10 cellular contexts compared by ENCODE assay signal in genomic region chr3:170429050-170429449, GRCh38. TPM values are rescaled to one million over a fixed set of nuclear protein-coding genes. Genes with fewer than 3 reads are reported as not detected.
DNase-seq lines count a peak whose midpoint lies in the region; ATAC-seq and TF ChIP-seq lines count a peak whose summit lies in the region.
"Had no signal": no experiment of that assay in that cellular context is flagged by ENCODE, and none has a peak within 500 bp of the region (broad histone marks: within the 10 kb centered on the region; RNA-seq: fewer than 3 reads in every experiment).

No MANE protein-coding gene starts in this region.

- H3K9ac ChIP-seq in BLaER1: no peak overlapping the region
- H3K9ac ChIP-seq in MM.1S (ENCODE audit: low read length): no peak overlapping the region

- no peaks in the 10 kb centered on the region for H3K9me2 ChIP-seq in MM.1S (replicated peaks; ENCODE audit: insufficient read depth, low read length)
- H3K9me2 ChIP-seq in OCI-LY7 (ENCODE audit: insufficient read depth, low read length): no peaks in the 10 kb centered on the region

- BruUV-seq in OCI-LY7 (replicated peaks; lab: Mats Ljungman, UMichigan): no TSS peak

- H4K20me1 ChIP-seq in BLaER1: no peaks in the 10 kb centered on the region
- no peaks in the 10 kb centered on the region for H4K20me1 ChIP-seq in MM.1S (ENCODE audit: insufficient read depth, low read length)
- no peaks in the 10 kb centered on the region for H4K20me1 ChIP-seq in OCI-LY7 (ENCODE audit: insufficient read depth, low read length)

- TF ChIP-seq EP300 in upper lobe of left lung (IDR thresholded peaks at IDR 0.05): no peak

- DNase-seq in MM.1S: peak; percentile 92
- DNase-seq in fibroblast of villous mesenchyme (ENCODE audit: low read depth): peak; percentile 57
- DNase-seq in upper lobe of left lung: no peak
- no peak for DNase-seq in esophagus squamous epithelium (lab: John Stamatoyannopoulos, UW)
- no peak for DNase-seq in OCI-LY7 (ENCODE audit: low spot score)
- DNase-seq: activated CD4-positive, alpha-beta T cell treated with anti-CD3 and anti-CD28 coated beads for 1 hour; NCI-H526 had no signal

- peak overlapping the region; percentile 44 for H3K4me2 ChIP-seq in BLaER1
- H3K4me2 ChIP-seq in MM.1S (ENCODE audit: low read depth, low read length): peak overlapping the region; percentile 10
- no peak overlapping the region for H3K4me2 ChIP-seq in OCI-LY7 (ENCODE audit: low read length)

- H3K27ac ChIP-seq in BLaER1 (no peak overlapping the region), MM.1S (ENCODE audit: low read length) (no peak overlapping the region), upper lobe of left lung (no peak overlapping the region), esophagus squamous epithelium (no peak overlapping the region), OCI-LY7 (ENCODE audit: low read depth, low read length, poor library complexity, severe bottlenecking) (no peak overlapping the region)

- TF ChIP-seq POLR2A in upper lobe of left lung (IDR thresholded peaks at IDR 0.05) (no peak), esophagus squamous epithelium (IDR thresholded peaks at IDR 0.05) (no peak)

- H3K4me1 ChIP-seq in BLaER1: peaks cover 17% of the 10 kb centered on the region
- peaks cover 16% of the 10 kb centered on the region for H3K4me1 ChIP-seq in MM.1S (ENCODE audit: low read length)
- H3K4me1 ChIP-seq in upper lobe of left lung: peaks cover 0 to 3% (median 0%) of the 10 kb centered on the region in 4 donors
- H3K4me1 ChIP-seq in esophagus squamous epithelium: peaks cover 0 to 5% (median 0%) of the 10 kb centered on the region in 3 donors
- no peaks in the 10 kb centered on the region for H3K4me1 ChIP-seq in OCI-LY7 (ENCODE audit: insufficient read depth, low read length, poor library complexity, severe bottlenecking)

- CTCF ChIA-PET in OCI-LY7 (lab: Charles Lee; ENCODE audit: unreplicated experiment): no interaction called here

- H3K27me3 ChIP-seq in BLaER1: no peaks in the 10 kb centered on the region
- peaks cover 10% of the 10 kb centered on the region; the same call in 1 of the 2 replicates for H3K27me3 ChIP-seq in MM.1S (replicated peaks; ENCODE audit: insufficient read depth, low read length)
- no peaks in the 10 kb centered on the region for H3K27me3 ChIP-seq in upper lobe of left lung
- H3K27me3 ChIP-seq in esophagus squamous epithelium: no peaks in the 10 kb centered on the region

- H3K36me3 ChIP-seq in BLaER1 (no peaks in the 10 kb centered on the region), MM.1S (replicated peaks; ENCODE audit: insufficient read depth, low read length) (no peaks in the 10 kb centered on the region), upper lobe of left lung (no peaks in the 10 kb centered on the region), esophagus squamous epithelium (peaks cover 0 to 5% (median 0%) of the 10 kb centered on the region in 3 donors), OCI-LY7 (ENCODE audit: insufficient read depth, low read length) (no peaks in the 10 kb centered on the region)

- H2AFZ ChIP-seq in MM.1S (ENCODE audit: low read length) (no peak overlapping the region), OCI-LY7 (ENCODE audit: low read length) (no peak overlapping the region)

- intact Hi-C loops in esophagus squamous epithelium (cut with DNase I): no loop called here
- intact Hi-C loops in OCI-LY7 (cut with micrococcal nuclease; ENCODE audit: unreplicated experiment): no loop called here

- H3F3A ChIP-seq in MM.1S (ENCODE audit: insufficient read depth, low read length): no peaks in the 10 kb centered on the region

- H3K9me3 ChIP-seq in BLaER1: no peaks in the 10 kb centered on the region
- no peaks in the 10 kb centered on the region for H3K9me3 ChIP-seq in MM.1S (replicated peaks; ENCODE audit: insufficient read depth, low read length)
- no peaks in the 10 kb centered on the region for H3K9me3 ChIP-seq in upper lobe of left lung
- H3K9me3 ChIP-seq in esophagus squamous epithelium: no peaks in the 10 kb centered on the region
- no peaks in the 10 kb centered on the region for H3K9me3 ChIP-seq in OCI-LY7 (ENCODE audit: low read length)

- no peak for TF ChIP-seq CTCF in MM.1S (IDR thresholded peaks at IDR 0.05; ENCODE audit: low read length)
- TF ChIP-seq CTCF in fibroblast of villous mesenchyme (IDR thresholded peaks at IDR 0.05; ENCODE audit: insufficient read depth, low read depth, low read length): no peak
- no peak for TF ChIP-seq CTCF in upper lobe of left lung (IDR thresholded peaks at IDR 0.05)
- TF ChIP-seq CTCF in esophagus squamous epithelium (IDR thresholded peaks at IDR 0.05): no peak
- TF ChIP-seq CTCF in OCI-LY7 (conservative IDR thresholded peaks at IDR 0.05; ENCODE audit: low read length): no peak

- peak; percentile 61 for ATAC-seq in GM18870 (IDR thresholded peaks at IDR 0.05; ENCODE audit: unreplicated experiment)
- no peak for ATAC-seq in upper lobe of left lung (ENCODE audit: low FRiP score in 2 of 2)
- no peak for ATAC-seq in esophagus mucosa

- H3K4me3 ChIP-seq in BLaER1: no peak overlapping the region
- H3K4me3 ChIP-seq in MM.1S (ENCODE audit: low read length): no peak overlapping the region
- no peak overlapping the region for H3K4me3 ChIP-seq in fibroblast of villous mesenchyme (ENCODE audit: low read depth, low read length)
- no peak overlapping the region for H3K4me3 ChIP-seq in upper lobe of left lung
- H3K4me3 ChIP-seq in esophagus squamous epithelium: no peak overlapping the region
- no peak overlapping the region for H3K4me3 ChIP-seq in OCI-LY7 (ENCODE audit: low read depth, low read length, poor library complexity, severe bottlenecking)

- 72 to 81% methylated on average over 1 of the region's 1 CpG for WGBS in upper lobe of left lung, 2 donors
- WGBS in esophagus squamous epithelium, 2 donors: 76 to 89% methylated on average over 1 of the region's 1 CpG

- H3K79me2 ChIP-seq in MM.1S (ENCODE audit: low read length) (no peaks in the 10 kb centered on the region), OCI-LY7 (ENCODE audit: insufficient read depth, low read depth, low read length) (no peaks in the 10 kb centered on the region)

- POLR2A ChIA-PET in OCI-LY7 (lab: Charles Lee): no interaction called here

RNA-seq across cellular contexts. Expression of gene CLDN11, which starts 10.4 kb away (rescaled TPM):
- total RNA-seq in fibroblast of villous mesenchyme (276 and 411 TPM in 2 replicates), upper lobe of left lung (10 to 100 TPM in 1 of 6 donors, 1 to 10 TPM in 5; 2.1 to 17.1 (median 6.0) TPM), esophagus squamous epithelium (1 to 10 TPM in 3 of 4 donors, under 1 TPM in 1; 0.57 to 5.5 (median 1.7) TPM), OCI-LY7 (2022) (0.33 and 0.34 TPM in 2 replicates), esophagus mucosa (1.2 TPM)
- total RNA-seq in OCI-LY7 (2014; rRNA removed; shearing (Covaris generic)): 0.32 and 1.0 TPM in 2 replicates

Comparison
In these comparisons a context has a peak if more than half of its experiments do, and no peak if none do; other contexts are left out.
1. DNase-seq: peak in MM.1S (single experiment) and fibroblast of villous mesenchyme (single experiment); none in upper lobe of left lung (0 of 2), esophagus squamous epithelium (single experiment) and OCI-LY7 (single experiment).
2. RNA of gene CLDN11, which starts 10.4 kb away (total RNA-seq): 276 to 411 TPM in fibroblast of villous mesenchyme; 2.1 to 17.1 TPM in upper lobe of left lung, 0.57 to 5.5 TPM in esophagus squamous epithelium, 1.2 TPM in esophagus mucosa (single experiment) and 0.32 to 1.0 TPM in OCI-LY7; every median in the first group is over 10 times any median in the second.